ENCODE assay signal across 20 cellular contexts in the genomic region with DNA sequence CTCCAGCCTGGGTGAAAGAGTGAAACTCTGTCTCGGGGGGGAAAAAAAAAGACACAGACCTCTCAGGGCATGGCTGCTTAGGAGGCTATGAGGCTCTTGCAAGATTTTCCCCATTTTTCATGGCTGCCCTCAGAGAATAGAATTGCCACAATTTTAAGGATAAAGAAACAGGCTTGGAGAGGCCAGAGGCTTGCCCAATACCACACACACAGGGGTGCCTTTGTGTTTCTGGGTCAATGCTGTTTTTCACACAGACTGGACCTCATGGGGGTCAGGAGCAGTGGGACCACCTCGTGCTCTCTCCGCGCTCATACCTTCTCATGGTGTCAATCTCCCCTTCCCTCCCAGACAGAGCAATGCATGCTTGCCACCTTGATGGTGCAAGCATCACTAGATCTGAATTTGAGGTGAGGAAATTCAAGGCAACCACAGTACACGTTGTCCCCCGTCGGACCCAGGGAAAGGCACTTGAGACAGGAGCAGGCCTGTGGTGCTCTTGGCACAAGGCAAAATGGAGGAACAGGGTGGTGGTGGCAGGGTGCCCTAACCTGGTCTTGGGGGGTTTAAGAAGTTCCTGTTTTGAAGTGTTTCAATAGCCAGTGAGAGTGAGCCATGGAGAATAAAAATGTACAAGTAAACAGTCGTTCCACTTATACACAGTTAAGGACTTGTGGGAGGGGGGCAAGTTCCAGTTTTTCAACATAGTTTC.
A peak's percentile ranks its signal among the peaks of the same experiment; 100 is the strongest.
DNase-seq lines count a peak whose midpoint lies in the region; ATAC-seq and TF ChIP-seq lines count a peak whose summit lies in the region.
"Had no signal": no experiment of that assay in that cellular context is flagged by ENCODE, and none has a peak within 500 bp of the region (broad histone marks: within the 10 kb centered on the region; RNA-seq: fewer than 3 reads in every experiment).

No MANE protein-coding gene starts in this region.

- intact Hi-C loops in stomach (cut with DNase I; ENCODE audit: low total_unique reads) = no loop called here

- DNase-seq in DMS79 (lab: John Stamatoyannopoulos, UW) (peak; percentile 99), DMS79 treated with DMSO at 0.1 percent for 48 hours (lab: John Stamatoyannopoulos, UW) (no peak), NCI-H2029 treated with DMSO at 0.1 percent for 48 hours (lab: John Stamatoyannopoulos, UW) (peak; percentile 86), islet precursor cell (peak; percentile 32), stomach (no peak), inferior parietal cortex (ENCODE audit: extremely low spot score) (no peak), HAP-1 (ENCODE audit: low spot score in 2 of 2) (no peak)
- DNase-seq: activated CD4-positive, alpha-beta T cell treated with anti-CD3 and anti-CD28 coated beads, Interleukin-2, amount 50 U/mL, for 4 hours; activated CD8-positive, alpha-beta memory T cell treated with anti-CD3 and anti-CD28 coated beads, Interleukin-2, amount 50 U/mL, for 48 hours; activated effector memory CD4-positive, alpha-beta T cell treated with anti-CD3 and anti-CD28 coated beads, Interleukin-2, amount 50 U/mL, for 16 hours; activated naive CD8-positive, alpha-beta T cell treated with anti-CD3 and anti-CD28 coated beads, Interleukin-2, amount 50 U/mL, for 24 hours; brain microvascular endothelial cell; H7; NCI-H1436 treated with DMSO at 0.1 percent for 48 hours; stimulated activated CD4-positive, alpha-beta T cell treated with anti-CD3 and anti-CD28 coated beads, Interleukin-2, amount 100 ng/mL, for 24 hours; T-helper 2 cell; WERI-Rb-1 had no signal

- ATAC-seq in HG02870 (IDR thresholded peaks at IDR 0.05; ENCODE audit: unreplicated experiment) = no peak
- ATAC-seq: activated naive CD8-positive, alpha-beta T cell treated with anti-CD3 and anti-CD28 coated beads, Interleukin-2, amount 50 U/mL, for 24 hours had no signal

- in situ Hi-C loops in HAP-1 (cut with MboI; ENCODE audit: low sequenced_read_pairs) = no loop called here

- H3K4me3 ChIP-seq in stomach = no peak overlapping the region
- no peak overlapping the region for H3K4me3 ChIP-seq in HAP-1
- H3K4me3 ChIP-seq: coronary artery, skin epidermis had no signal

- H3K9me3 ChIP-seq in stomach (no peaks in the 10 kb centered on the region), HAP-1 (no peaks in the 10 kb centered on the region)

- 78 to 84% (median 81%) methylated on average over 8 of the region's 8 CpGs for WGBS in stomach, 5 donors

- H3K36me3 ChIP-seq in stomach (no peaks in the 10 kb centered on the region), HAP-1 (replicated peaks) (no peaks in the 10 kb centered on the region)
- H3K36me3 ChIP-seq: brain microvascular endothelial cell, WERI-Rb-1 had no signal

- no peaks in the 10 kb centered on the region for H3K27me3 ChIP-seq in stomach
- no peaks in the 10 kb centered on the region for H3K27me3 ChIP-seq in HAP-1 (ENCODE audit: low read depth)
- H3K27me3 ChIP-seq: brain microvascular endothelial cell had no signal

- TF ChIP-seq EP300 in stomach (IDR thresholded peaks at IDR 0.05) = no peak

- H3K4me1 ChIP-seq in stomach (peaks cover 20 to 40% (median 24%) of the 10 kb centered on the region in 4 donors), HAP-1 (peaks cover 8% of the 10 kb centered on the region)

- peak overlapping the region in 3 of 5 donors; percentile 50 to 70 (median 52) for H3K27ac ChIP-seq in stomach
- H3K27ac ChIP-seq: brain microvascular endothelial cell, coronary artery, skin epidermis, WERI-Rb-1 had no signal

- no peak for TF ChIP-seq CTCF in stomach (IDR thresholded peaks at IDR 0.05)

- no peak for TF ChIP-seq POLR2A in stomach (IDR thresholded peaks at IDR 0.05)

Comparison
In these comparisons a context has a peak if more than half of its experiments do, and no peak if none do; other contexts are left out.
1. DNase-seq: peak in DMS79 (single experiment), NCI-H2029 treated with DMSO at 0.1 percent for 48 hours (single experiment) and islet precursor cell (single experiment); none in DMS79 treated with DMSO at 0.1 percent for 48 hours (single experiment), stomach (single experiment), inferior parietal cortex (single experiment) and HAP-1 (0 of 2).